In the genomic region with DNA sequence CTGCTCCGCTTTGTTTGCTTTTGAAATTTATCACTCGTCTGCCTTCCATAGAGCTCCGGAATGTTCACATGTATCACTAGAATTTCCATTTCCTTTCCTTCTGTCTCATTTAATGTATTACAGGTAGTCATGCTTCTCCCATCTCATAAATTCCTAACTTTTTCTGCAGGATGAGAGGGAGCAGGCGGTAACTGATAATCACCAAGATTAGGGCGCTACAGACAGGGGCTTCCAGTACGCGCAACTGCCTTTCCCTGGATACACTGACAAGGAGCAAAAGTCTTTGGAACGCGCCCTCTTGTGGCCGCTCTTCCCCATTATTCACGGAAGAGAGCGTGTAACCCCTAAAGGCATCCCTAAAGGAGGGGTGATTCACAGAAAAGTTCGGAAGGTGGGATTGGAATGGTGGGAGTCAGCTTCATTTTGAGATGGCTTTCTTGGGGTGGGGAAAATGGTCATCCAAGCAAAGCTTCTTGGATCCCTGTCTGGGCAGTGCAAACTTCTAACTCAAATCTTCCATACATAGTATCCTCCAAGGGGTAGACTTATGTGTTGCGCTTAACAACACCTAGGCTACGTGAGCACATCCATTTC, we compare ENCODE assay signal across 7 cellular contexts. TPM values are rescaled to one million over a fixed set of nuclear protein-coding genes. Genes with fewer than 3 reads are reported as not detected.
DNase-seq lines count a peak whose midpoint lies in the region; ATAC-seq and TF ChIP-seq lines count a peak whose summit lies in the region.

No MANE protein-coding gene starts in this region.

- CTCF ChIA-PET in GM10248 (lab: Yijun Ruan, JAX), result interaction anchor here (0.6 to 5.5 kb wide), 14 partner anchors 9 to 1464 kb away, joined by 3 to 53 read pairs (median 4); no protein-coding TSS in a partner anchor

- H3K27me3 ChIP-seq in endocrine pancreas (ENCODE audit: control insufficient read depth, insufficient read depth, low read length), result no peaks in the 10 kb centered on the region
- peaks cover 15% of the 10 kb centered on the region for H3K27me3 ChIP-seq in lower lobe of right lung (ENCODE audit: low read depth)

- ATAC-seq in HG02884 (IDR thresholded peaks at IDR 0.05; ENCODE audit: unreplicated experiment) (peak; percentile 62), lower lobe of right lung (peak; percentile 65 to 77)

- H3K4me1 ChIP-seq in endocrine pancreas (ENCODE audit: control insufficient read depth, insufficient read depth, low read length) (peaks cover 17% of the 10 kb centered on the region), lower lobe of right lung (peaks cover 10% of the 10 kb centered on the region)

- H3K36me3 ChIP-seq in endocrine pancreas (ENCODE audit: control insufficient read depth, insufficient read depth, low read length) (peaks cover 7% of the 10 kb centered on the region), lower lobe of right lung (no peaks in the 10 kb centered on the region)

- H3K9me3 ChIP-seq in endocrine pancreas (ENCODE audit: control insufficient read depth, low read length) (no peaks in the 10 kb centered on the region), lower lobe of right lung (no peaks in the 10 kb centered on the region)

- H3K9ac ChIP-seq in endocrine pancreas (ENCODE audit: control insufficient read depth, insufficient read depth, low read length), result peak overlapping the region; percentile 31

- H3K27ac ChIP-seq in lower lobe of right lung (no peak overlapping the region), temporal lobe (ENCODE audit: low read depth, low read length) (peak overlapping the region; percentile 34)

- POLR2A ChIA-PET in GM10248 (lab: Yijun Ruan, JAX), result no interaction called here

- DNase-seq in GM10248 (ENCODE audit: extremely low spot score), result peak; percentile 31
- DNase-seq in RPMI7951 (ENCODE audit: low read depth), result peak; percentile 91
- peak; percentile 76 for DNase-seq in lower lobe of right lung
- no peak for DNase-seq in NCI-H146 treated with DMSO at 0.1 percent for 48 hours (lab: John Stamatoyannopoulos, UW; ENCODE audit: unreplicated experiment)

- intact Hi-C loops in lower lobe of right lung (cut with DNase I), result no loop called here

- TF ChIP-seq CTCF in GM10248 (IDR thresholded peaks at IDR 0.05; ENCODE audit: control extremely low read depth, extremely low read depth, low read depth, missing control alignments), result peak; percentile 65
- TF ChIP-seq CTCF in lower lobe of right lung (IDR thresholded peaks at IDR 0.05), result peak; percentile 72

- peak overlapping the region; percentile 80 for H3K4me3 ChIP-seq in endocrine pancreas (ENCODE audit: control insufficient read depth, insufficient read depth, low read length)
- H3K4me3 ChIP-seq in lower lobe of right lung, result peak overlapping the region; percentile 46

RNA-seq across cellular contexts. Expression of a gene that starts 6.5 kb away (rescaled TPM):
- total RNA-seq in RPMI7951 (2014; rRNA removed; shearing (Covaris generic)), result 23.0 and 26.4 TPM in 2 replicates
- total RNA-seq in lower lobe of right lung (81.2 TPM), temporal lobe (7.9 TPM)
